In genomic region chr7:135808206-135808605, GRCh38 we compare ENCODE assay signal across 27 cellular contexts. TPM values are rescaled to one million over a fixed set of nuclear protein-coding genes. Genes with fewer than 3 reads are reported as not detected.
DNase-seq lines count a peak whose midpoint lies in the region; ATAC-seq, FAIRE-seq and TF ChIP-seq lines count a peak whose summit lies in the region.
"Had no signal": no experiment of that assay in that cellular context is flagged by ENCODE, and none has a peak within 500 bp of the region (broad histone marks: within the 10 kb centered on the region; RNA-seq: fewer than 3 reads in every experiment).

No MANE protein-coding gene starts in this region.

- no peak for TF ChIP-seq CTCF in GM23338 (conservative IDR thresholded peaks at IDR 0.05; ENCODE audit: low read depth in 2 of 2)
- no peak for TF ChIP-seq CTCF in psoas muscle (IDR thresholded peaks at IDR 0.05)

- peaks cover 6% of the 10 kb centered on the region for H3K27me3 Mint-ChIP-seq in GM23338 (ENCODE audit: insufficient read depth, low read depth, poor library complexity)
- peaks cover 0 to 2% (median 0%) of the 10 kb centered on the region in 3 donors for H3K27me3 Mint-ChIP-seq in immature natural killer cell (ENCODE audit: low read depth in 3 of 3)
- H3K27me3 Mint-ChIP-seq: activated CD4-positive, alpha-beta T cell treated with anti-CD3 and anti-CD28 coated beads for 36 hours; activated naive CD4-positive, alpha-beta T cell treated with anti-CD3 and anti-CD28 coated beads, Interleukin-2, amount 50 U/mL, for 24 hours had no signal

- no peak for FAIRE-seq in GM19239 (lab: Jason Lieb, UNC)
- FAIRE-seq: colon, D721Med, GM18507, TTC549 had no signal

- H3K27me3 ChIP-seq in GM23338 (ENCODE audit: insufficient read depth) (no peaks in the 10 kb centered on the region), psoas muscle (ENCODE audit: insufficient read depth in 3 of 3, low read length in 2 of 3) (no peaks in the 10 kb centered on the region)
- H3K27me3 ChIP-seq: esophagus squamous epithelium had no signal

- H3K27ac Mint-ChIP-seq in GM23338 (peak overlapping the region; percentile 38; the same call in 1 of the 2 replicates), immature natural killer cell (peak overlapping the region in 1 of 6 donors; percentile 33)
- H3K27ac Mint-ChIP-seq: activated CD4-positive, alpha-beta T cell treated with anti-CD3 and anti-CD28 coated beads for 36 hours; activated naive CD4-positive, alpha-beta T cell treated with anti-CD3 and anti-CD28 coated beads, Interleukin-2, amount 50 U/mL, for 24 hours; activated T-cell treated with anti-CD3 and anti-CD28 coated beads, Interleukin-2, amount 50 U/mL, for 72 hours; CD14-positive monocyte; memory B cell had no signal

- no peaks in the 10 kb centered on the region for H3K9me3 ChIP-seq in psoas muscle
- H3K9me3 ChIP-seq: esophagus squamous epithelium had no signal

- no peaks in the 10 kb centered on the region for H4K20me1 ChIP-seq in GM23338 (replicated peaks; ENCODE audit: insufficient read depth)

- no peak for ATAC-seq in GM23338
- ATAC-seq in psoas muscle = peak; percentile 85 to 93 (median 92)
- ATAC-seq in GM21723 (IDR thresholded peaks at IDR 0.05; ENCODE audit: unreplicated experiment) = no peak
- ATAC-seq in GM19467 (IDR thresholded peaks at IDR 0.05; ENCODE audit: unreplicated experiment) = no peak
- ATAC-seq: activated CD4-positive, alpha-beta T cell treated with anti-CD3 and anti-CD28 coated beads for 36 hours; activated T-cell treated with anti-CD3 and anti-CD28 coated beads, Interleukin-2, amount 50 U/mL, for 72 hours had no signal

- no peaks in the 10 kb centered on the region for H3K36me3 ChIP-seq in GM23338 (ENCODE audit: insufficient read depth)
- no peaks in the 10 kb centered on the region for H3K36me3 ChIP-seq in psoas muscle (ENCODE audit: insufficient read depth in 1 of 2, low read depth in 1 of 2)
- H3K36me3 ChIP-seq: esophagus squamous epithelium had no signal

- no peaks in the 10 kb centered on the region for H3K36me3 Mint-ChIP-seq in GM23338 (ENCODE audit: low read depth)
- H3K36me3 Mint-ChIP-seq in immature natural killer cell = no peaks in the 10 kb centered on the region
- H3K36me3 Mint-ChIP-seq: activated naive CD4-positive, alpha-beta T cell treated with anti-CD3 and anti-CD28 coated beads, Interleukin-2, amount 50 U/mL, for 24 hours; CD14-positive monocyte; memory B cell had no signal

- 20 to 29% (median 27%) methylated on average over 4 of the region's 4 CpGs for whole genome bisulfite sequencing in psoas muscle, 3 donors

- no peaks in the 10 kb centered on the region for H3K79me2 ChIP-seq in GM23338 (replicated peaks; ENCODE audit: insufficient read depth)

- H3K4me1 Mint-ChIP-seq in GM23338 = no peaks in the 10 kb centered on the region; the same call in 2 of the 3 replicates
- peaks cover 24% of the 10 kb centered on the region in 2 donors for H3K4me1 Mint-ChIP-seq in immature natural killer cell
- H3K4me1 Mint-ChIP-seq: activated CD4-positive, alpha-beta T cell treated with anti-CD3 and anti-CD28 coated beads for 36 hours; activated naive CD4-positive, alpha-beta T cell treated with anti-CD3 and anti-CD28 coated beads, Interleukin-2, amount 50 U/mL, for 24 hours; CD14-positive monocyte had no signal

- H3K4me2 ChIP-seq in GM23338 = no peak overlapping the region

- H3K9me3 Mint-ChIP-seq in GM23338 (no peaks in the 10 kb centered on the region), immature natural killer cell (no peaks in the 10 kb centered on the region)
- H3K9me3 Mint-ChIP-seq: activated naive CD4-positive, alpha-beta T cell treated with anti-CD3 and anti-CD28 coated beads, Interleukin-2, amount 50 U/mL, for 24 hours; activated T-cell treated with anti-CD3 and anti-CD28 coated beads, Interleukin-2, amount 50 U/mL, for 72 hours; CD14-positive monocyte; memory B cell had no signal

- H2AFZ ChIP-seq in GM23338 = peak overlapping the region; percentile 86

- intact Hi-C loops in psoas muscle (cut with DNase I) = no loop called here

- no peak overlapping the region for H3K4me3 ChIP-seq in GM23338
- peak overlapping the region; percentile 29 for H3K4me3 ChIP-seq in psoas muscle
- H3K4me3 ChIP-seq: esophagus squamous epithelium had no signal

- no peaks in the 10 kb centered on the region for H3K9me2 ChIP-seq in GM23338 (ENCODE audit: insufficient read depth)

- H3K27ac ChIP-seq in GM23338 (ENCODE audit: low read depth) (no peak overlapping the region), psoas muscle (peak overlapping the region; percentile 85)
- H3K27ac ChIP-seq: RWPE1 had no signal

- no peak for DNase-seq in GM23338 (ENCODE audit: low spot score)
- DNase-seq in SK-N-DZ (ENCODE audit: low spot score) = peak; percentile 80
- DNase-seq in medulla oblongata (ENCODE audit: extremely low spot score) = peak; percentile 39
- DNase-seq in psoas muscle = peak; percentile 31 to 74
- DNase-seq in immature natural killer cell = no peak
- DNase-seq in GM19239 (ENCODE audit: insufficient read length, low spot score) = no peak
- DNase-seq: activated CD4-positive, alpha-beta T cell treated with anti-CD3 and anti-CD28 coated beads for 36 hours; activated T-cell treated with anti-CD3 and anti-CD28 coated beads, Interleukin-2, amount 50 U/mL, for 72 hours; esophagus squamous epithelium; kidney glomerular epithelial cell; MM.1S; NCI-H1436 treated with DMSO at 0.1 percent for 48 hours; NCI-H345; stimulated activated CD4-positive, alpha-beta T cell treated with anti-CD3 and anti-CD28 coated beads, Interleukin-15, amount 100 ng/mL, for 24 hours had no signal

- H3F3A ChIP-seq in GM23338 (replicated peaks; ENCODE audit: low read depth) = no peaks in the 10 kb centered on the region

- H3K4me3 Mint-ChIP-seq in GM23338 (no peak overlapping the region), immature natural killer cell (no peak overlapping the region)
- H3K4me3 Mint-ChIP-seq: activated CD4-positive, alpha-beta T cell treated with anti-CD3 and anti-CD28 coated beads for 36 hours; activated naive CD4-positive, alpha-beta T cell treated with anti-CD3 and anti-CD28 coated beads, Interleukin-2, amount 50 U/mL, for 24 hours; activated T-cell treated with anti-CD3 and anti-CD28 coated beads, Interleukin-2, amount 50 U/mL, for 72 hours; CD14-positive monocyte; memory B cell had no signal

- H3K4me1 ChIP-seq in GM23338 (ENCODE audit: insufficient read depth) (no peaks in the 10 kb centered on the region), psoas muscle (peaks cover 16% of the 10 kb centered on the region)

TF ChIP-seq in GM23338, 12 proteins besides CTCF, POLR2A, EP300 and RAD21:
- TF ChIP-seq CREB1 (CRISPR knock-in tag; IDR thresholded peaks at IDR 0.05; ENCODE audit: low read depth) (no peak), ETS1 (IDR thresholded peaks at IDR 0.05) (no peak), ZNF114 (CRISPR knock-in tag; IDR thresholded peaks at IDR 0.05) (no peak)

RNA-seq across cellular contexts. Expression of gene FAM180A, which starts 59.6 kb away (rescaled TPM):
- total RNA-seq in GM23338 (2014; rRNA removed; shearing (Covaris generic)) = not detected in 2 replicates
- polyA plus RNA-seq in GM23338 (2016; fragmentation: Nextera tagmentation; extraction: Ambion mirVana) (not detected in 2 replicates), psoas muscle (under 1 TPM; 0.07 to 0.13 (median 0.12) TPM), immature natural killer cell (not detected)
- polyA plus RNA-seq in SK-N-DZ (2014; cell fraction: cytosol; rRNA removed) = not detected in 2 replicates
- not detected in 2 replicates for polyA plus RNA-seq in SK-N-DZ (2014; cell fraction: nucleus; rRNA removed)
- 1 to 10 TPM in 1 of 4 donors, under 1 TPM in 1, not detected in 2; 0.42 to 1.8 TPM for total RNA-seq in psoas muscle
- total RNA-seq: activated CD4-positive, alpha-beta T cell treated with anti-CD3 and anti-CD28 coated beads for 36 hours; activated CD8-positive, alpha-beta memory T cell treated with anti-CD3 and anti-CD28 coated beads for 36 hours; activated T-cell treated with anti-CD3 and anti-CD28 coated beads, Interleukin-2, amount 50 U/mL, for 72 hours; glomerular endothelial cell; temporal lobe had no signal
- polyA plus RNA-seq: CD14-positive monocyte had no signal

Comparison
In these comparisons a context has a peak if more than half of its experiments do, and no peak if none do; other contexts are left out.
1. ATAC-seq: peak in psoas muscle (4 of 4); none in GM23338 (single experiment), GM21723 (single experiment) and GM19467 (single experiment).
2. DNase-seq: peak in SK-N-DZ (single experiment), medulla oblongata (single experiment) and psoas muscle (2 of 2); none in GM23338 (single experiment), immature natural killer cell (0 of 3) and GM19239 (single experiment).